29 cellular contexts compared by ENCODE assay signal in genomic region chr2:9344434-9344833, GRCh38.
"Had no signal": no experiment of that assay in that cellular context is flagged by ENCODE, and none has a peak within 500 bp of the region (broad histone marks: within the 10 kb centered on the region; RNA-seq: fewer than 3 reads in every experiment).

No MANE protein-coding gene starts in this region.

- H3K9ac ChIP-seq: neural progenitor cell, parathyroid adenoma had no signal

- H3K36me3 Mint-ChIP-seq: natural killer cell; stimulated activated effector memory CD8-positive, alpha-beta T cell treated with anti-CD3 and anti-CD28 coated beads, Interleukin-12 subunit alpha, Interleukin-12 subunit beta, amount 100 ng/mL, for 72 hours; stimulated activated naive B cell treated with anti-CD40 and anti-IgM and Interleukin-4, amounts not matched to agents 10 μg/mL and 1 μg/mL and 100 μg/mL, for 72 hours had no signal

- DNase-seq: natural killer cell; occipital lobe; ovary; posterior cingulate gyrus; retina; right lobe of liver; sigmoid colon; small intestine; stimulated activated CD4-positive, alpha-beta T cell treated with anti-CD3 and anti-CD28 coated beads, Interleukin-15, amount 100 ng/mL, for 24 hours; stimulated activated CD4-positive, alpha-beta T cell treated with anti-CD3 and anti-CD28 coated beads, Interleukin-2, amount 100 ng/mL, for 24 hours; stimulated activated CD4-positive, alpha-beta T cell treated with anti-CD3 and anti-CD28 coated beads, Interleukin-2, amount 100 ng/mL, for 48 hours; stimulated activated CD4-positive, alpha-beta T cell treated with anti-CD3 and anti-CD28 coated beads, Interleukin-4, amount 100 ng/mL, for 24 hours; stimulated activated naive B cell treated with anti-CD40 and anti-IgM and Interleukin-4, amounts not matched to agents 10 μg/mL and 1 μg/mL and 100 μg/mL, for 72 hours; stimulated activated naive CD4-positive, alpha-beta T cell treated with Interleukin-2 at 50 U/mL for 16 hours; stomach; thyroid gland; trophoblast cell; upper lobe of left lung had no signal

- H3K27me3 Mint-ChIP-seq: stimulated activated naive B cell treated with anti-CD40 and anti-IgM and Interleukin-4, amounts not matched to agents 10 μg/mL and 1 μg/mL and 100 μg/mL, for 72 hours had no signal

- H2AFZ ChIP-seq: neural progenitor cell, parathyroid adenoma had no signal

- H3K27me3 ChIP-seq: neural progenitor cell, ovary, right atrium auricular region, right lobe of liver, sigmoid colon, stomach, thyroid gland, tibial nerve, upper lobe of left lung, vagina had no signal

- H3K27ac ChIP-seq: neural progenitor cell, ovary, parathyroid adenoma, prostate gland, right atrium auricular region, right lobe of liver, sigmoid colon, stomach, thoracic aorta, thyroid gland, tibial nerve, upper lobe of left lung, vagina had no signal

- ATAC-seq: stimulated activated effector memory CD8-positive, alpha-beta T cell treated with anti-CD3 and anti-CD28 coated beads, Interleukin-12 subunit alpha, Interleukin-12 subunit beta, amount 100 ng/mL, for 72 hours; stimulated activated naive B cell treated with anti-CD40 and anti-IgM and Interleukin-4, amounts not matched to agents 10 μg/mL and 1 μg/mL and 100 μg/mL, for 72 hours had no signal

- H3K4me1 Mint-ChIP-seq: natural killer cell; stimulated activated effector memory CD8-positive, alpha-beta T cell treated with anti-CD3 and anti-CD28 coated beads, Interleukin-12 subunit alpha, Interleukin-12 subunit beta, amount 100 ng/mL, for 72 hours; stimulated activated naive B cell treated with anti-CD40 and anti-IgM and Interleukin-4, amounts not matched to agents 10 μg/mL and 1 μg/mL and 100 μg/mL, for 72 hours had no signal

- H3K4me2 ChIP-seq: neural progenitor cell had no signal

- H3K27ac Mint-ChIP-seq: natural killer cell; nephron; neural progenitor cell; stimulated activated effector memory CD8-positive, alpha-beta T cell treated with anti-CD3 and anti-CD28 coated beads, Interleukin-12 subunit alpha, Interleukin-12 subunit beta, amount 100 ng/mL, for 72 hours; stimulated activated naive B cell treated with anti-CD40 and anti-IgM and Interleukin-4, amounts not matched to agents 10 μg/mL and 1 μg/mL and 100 μg/mL, for 72 hours; stimulated activated naive CD8-positive, alpha-beta T cell treated with anti-CD3 and anti-CD28 coated beads, Interleukin-15, Interleukin-2, amounts not matched to agents 100 ng/mL and 50 ng/mL, for 24 hours had no signal

- H3K4me3 ChIP-seq: neural progenitor cell, ovary, prostate gland, right atrium auricular region, right lobe of liver, sigmoid colon, stomach, thoracic aorta, thyroid gland, tibial nerve, upper lobe of left lung, vagina had no signal

- H3K4me3 Mint-ChIP-seq: natural killer cell; nephron; neural progenitor cell; stimulated activated effector memory CD8-positive, alpha-beta T cell treated with anti-CD3 and anti-CD28 coated beads, Interleukin-12 subunit alpha, Interleukin-12 subunit beta, amount 100 ng/mL, for 72 hours; stimulated activated naive B cell treated with anti-CD40 and anti-IgM and Interleukin-4, amounts not matched to agents 10 μg/mL and 1 μg/mL and 100 μg/mL, for 72 hours; stimulated activated naive CD8-positive, alpha-beta T cell treated with anti-CD3 and anti-CD28 coated beads, Interleukin-15, Interleukin-2, amounts not matched to agents 100 ng/mL and 50 ng/mL, for 24 hours had no signal

- H3K9me3 Mint-ChIP-seq: natural killer cell; nephron; stimulated activated effector memory CD8-positive, alpha-beta T cell treated with anti-CD3 and anti-CD28 coated beads, Interleukin-12 subunit alpha, Interleukin-12 subunit beta, amount 100 ng/mL, for 72 hours; stimulated activated naive B cell treated with anti-CD40 and anti-IgM and Interleukin-4, amounts not matched to agents 10 μg/mL and 1 μg/mL and 100 μg/mL, for 72 hours; stimulated activated naive CD8-positive, alpha-beta T cell treated with anti-CD3 and anti-CD28 coated beads, Interleukin-15, Interleukin-2, amounts not matched to agents 100 ng/mL and 50 ng/mL, for 24 hours had no signal

- H3K9me3 ChIP-seq: ovary, prostate gland, right atrium auricular region, right lobe of liver, sigmoid colon, stomach, thoracic aorta, thyroid gland, tibial nerve, upper lobe of left lung, vagina had no signal

- FAIRE-seq: small intestine, urothelium cell line had no signal

- H3K4me1 ChIP-seq: neural progenitor cell, parathyroid adenoma had no signal

- H3K36me3 ChIP-seq: neural progenitor cell, ovary, prostate gland, right atrium auricular region, right lobe of liver, vagina had no signal
